ENCODE assay signal across 24 cellular contexts in the genomic region with DNA sequence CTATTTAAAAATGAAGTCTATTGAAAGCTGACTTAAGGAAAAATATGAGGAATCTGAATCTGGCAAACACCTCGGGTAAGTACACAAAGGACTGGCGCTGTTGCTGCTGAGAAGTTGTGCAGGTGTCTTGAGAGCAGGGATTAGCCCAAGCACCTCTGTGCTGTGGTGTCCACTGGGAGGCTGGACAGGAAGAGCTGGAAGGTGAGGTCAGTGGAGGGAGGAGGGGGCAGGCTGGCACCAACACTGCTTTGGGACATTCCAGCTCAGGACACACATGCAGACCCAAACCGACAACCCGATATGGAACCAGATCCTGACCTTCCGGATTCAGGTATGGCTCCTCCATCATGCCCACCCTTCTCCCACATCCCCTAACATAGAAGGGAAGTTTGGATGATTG. TPM values are rescaled to one million over a fixed set of nuclear protein-coding genes. Genes with fewer than 3 reads are reported as not detected.
"Had no signal": no experiment of that assay in that cellular context is flagged by ENCODE, and none has a peak within 500 bp of the region (broad histone marks: within the 10 kb centered on the region; RNA-seq: fewer than 3 reads in every experiment).

No MANE protein-coding gene starts in this region.

- H3K27ac Mint-ChIP-seq: dendritic cell treated with granulocyte-macrophage colony-stimulating factor and Interleukin-4, amounts not matched to agents 40 ng/mL and 50 ng/mL, for 4 days; effector memory CD8-positive, alpha-beta T cell; immature natural killer cell; stimulated activated naive B cell treated with anti-CD40 and anti-IgM and Interleukin-4, amounts not matched to agents 10 μg/mL and 1 μg/mL and 100 μg/mL, for 72 hours had no signal

- H3K27ac ChIP-seq: epithelial cell of prostate, esophagus muscularis mucosa, gastrocnemius medialis, heart right ventricle, parathyroid adenoma, right lobe of liver, vagina had no signal

- H3K27me3 ChIP-seq: esophagus muscularis mucosa, gastrocnemius medialis, heart right ventricle, right lobe of liver, vagina had no signal

- H3K27me3 Mint-ChIP-seq: dendritic cell treated with granulocyte-macrophage colony-stimulating factor and Interleukin-4, amounts not matched to agents 40 ng/mL and 50 ng/mL, for 4 days had no signal

- H3K36me3 Mint-ChIP-seq: immature natural killer cell; naive B cell; stimulated activated naive B cell treated with anti-CD40 and anti-IgM and Interleukin-4, amounts not matched to agents 10 μg/mL and 1 μg/mL and 100 μg/mL, for 72 hours had no signal

- H3K4me3 Mint-ChIP-seq: dendritic cell treated with granulocyte-macrophage colony-stimulating factor and Interleukin-4, amounts not matched to agents 40 ng/mL and 50 ng/mL, for 4 days; effector memory CD8-positive, alpha-beta T cell; immature natural killer cell; naive B cell; neural crest cell; stimulated activated naive B cell treated with anti-CD40 and anti-IgM and Interleukin-4, amounts not matched to agents 10 μg/mL and 1 μg/mL and 100 μg/mL, for 72 hours; stimulated activated naive CD8-positive, alpha-beta T cell treated with anti-CD3 and anti-CD28 coated beads, Interleukin-15, amount 100 ng/mL, for 72 hours had no signal

- H3K4me3 ChIP-seq: esophagus muscularis mucosa, gastrocnemius medialis, heart right ventricle, psoas muscle, right lobe of liver, vagina had no signal

- ATAC-seq: effector memory CD8-positive, alpha-beta T cell; gastrocnemius medialis; heart right ventricle; left cardiac atrium; psoas muscle; right lobe of liver; stimulated activated naive B cell treated with anti-CD40 and anti-IgM and Interleukin-4, amounts not matched to agents 10 μg/mL and 1 μg/mL and 100 μg/mL, for 72 hours; stimulated activated naive CD8-positive, alpha-beta T cell treated with anti-CD3 and anti-CD28 coated beads, Interleukin-15, amount 100 ng/mL, for 72 hours had no signal

- H3K36me3 ChIP-seq: esophagus muscularis mucosa, gastrocnemius medialis, heart right ventricle, right lobe of liver, vagina had no signal

- H3K9me3 Mint-ChIP-seq: dendritic cell treated with granulocyte-macrophage colony-stimulating factor and Interleukin-4, amounts not matched to agents 40 ng/mL and 50 ng/mL, for 4 days; effector memory CD8-positive, alpha-beta T cell; immature natural killer cell; stimulated activated naive B cell treated with anti-CD40 and anti-IgM and Interleukin-4, amounts not matched to agents 10 μg/mL and 1 μg/mL and 100 μg/mL, for 72 hours; stimulated activated naive CD8-positive, alpha-beta T cell treated with anti-CD3 and anti-CD28 coated beads, Interleukin-15, amount 100 ng/mL, for 72 hours had no signal

- H3K79me2 ChIP-seq: parathyroid adenoma had no signal

- DNase-seq: cerebellar nuclear complex; effector memory CD8-positive, alpha-beta T cell; heart right ventricle; immature natural killer cell; left cardiac atrium; left ventricle myocardium superior; mesendoderm; naive B cell; occipital lobe; psoas muscle; retina; right lobe of liver; stimulated activated CD4-positive, alpha-beta T cell treated with anti-CD3 and anti-CD28 coated beads, Interleukin-4, amount 100 ng/mL, for 4 hours; stimulated activated naive B cell treated with anti-CD40 and anti-IgM and Interleukin-4, amounts not matched to agents 10 μg/mL and 1 μg/mL and 100 μg/mL, for 72 hours; stimulated activated naive CD8-positive, alpha-beta T cell treated with anti-CD3 and anti-CD28 coated beads, Interleukin-15, amount 100 ng/mL, for 72 hours; substantia nigra had no signal

- H3K9ac ChIP-seq: parathyroid adenoma had no signal

- H2AFZ ChIP-seq: parathyroid adenoma had no signal

- H3K4me1 ChIP-seq: parathyroid adenoma, right lobe of liver had no signal

- H3K4me1 Mint-ChIP-seq: immature natural killer cell; neural crest cell; stimulated activated naive B cell treated with anti-CD40 and anti-IgM and Interleukin-4, amounts not matched to agents 10 μg/mL and 1 μg/mL and 100 μg/mL, for 72 hours; stimulated activated naive CD8-positive, alpha-beta T cell treated with anti-CD3 and anti-CD28 coated beads, Interleukin-15, amount 100 ng/mL, for 72 hours had no signal

- H3K9me3 ChIP-seq: gastrocnemius medialis, psoas muscle, right lobe of liver, vagina had no signal

RNA-seq across cellular contexts. Expression of gene FER1L5, which starts 20.6 kb away (rescaled TPM):
- total RNA-seq: gastrocnemius medialis, left ventricle myocardium superior, lung microvascular endothelial cell, psoas muscle, right lobe of liver had no signal
